25 cellular contexts compared by ENCODE assay signal in genomic region chr7:91503934-91504575, GRCh38.
DNase-seq lines count a peak whose midpoint lies in the region; ATAC-seq, FAIRE-seq and TF ChIP-seq lines count a peak whose summit lies in the region.
"Had no signal": no experiment of that assay in that cellular context is flagged by ENCODE, and none has a peak within 500 bp of the region (broad histone marks: within the 10 kb centered on the region; RNA-seq: fewer than 3 reads in every experiment).

No MANE protein-coding gene starts in this region.

- peak overlapping the region in 1 of 4 donors; percentile 4 for H3K27ac ChIP-seq in body of pancreas
- H3K27ac ChIP-seq: dorsolateral prefrontal cortex, tibial artery had no signal

- no peaks in the 10 kb centered on the region for H3K36me3 ChIP-seq in body of pancreas (replicated peaks in 1 of 2; ENCODE audit: insufficient read depth in 1 of 2, low read depth in 2 of 2)
- H3K36me3 ChIP-seq: tibial artery had no signal

- intact Hi-C loops in body of pancreas (cut with DNase I): no loop called here

- H3K9me3 ChIP-seq in body of pancreas: no peaks in the 10 kb centered on the region

- FAIRE-seq in urothelium cell line (lab: Jason Lieb, UNC): no peak
- FAIRE-seq: D721Med, HepG2 had no signal

- H3K4me3 ChIP-seq in body of pancreas: no peak overlapping the region
- H3K4me3 ChIP-seq: dorsolateral prefrontal cortex, tibial artery had no signal

- no peak for TF ChIP-seq POLR2A in body of pancreas (IDR thresholded peaks at IDR 0.05)

- 37 to 38% methylated on average over 4 of the region's 4 CpGs for WGBS in body of pancreas, 2 donors

- peak; percentile 91 for ATAC-seq in body of pancreas
- ATAC-seq: activated CD8-positive, alpha-beta memory T cell treated with anti-CD3 and anti-CD28 coated beads, Interleukin-2, amount 10 ng/mL, durations not matched to agents 7 days and 5 days; activated T-cell treated with anti-CD3 and anti-CD28 coated beads, Interleukin-2, amount 50 U/mL, for 72 hours; HepG2; stimulated activated naive CD8-positive, alpha-beta T cell treated with anti-CD3 and anti-CD28 coated beads, Interleukin-15, amount 100 ng/mL, for 72 hours had no signal

- no peak for TF ChIP-seq CTCF in body of pancreas (IDR thresholded peaks at IDR 0.05)

- H3K4me1 ChIP-seq in body of pancreas: peaks cover 10% of the 10 kb centered on the region
- H3K4me1 ChIP-seq: tibial artery had no signal

- H3K27me3 ChIP-seq in body of pancreas: no peaks in the 10 kb centered on the region
- H3K27me3 ChIP-seq: dorsolateral prefrontal cortex, tibial artery had no signal

- DNase-seq in GF-D8 (lab: John Stamatoyannopoulos, UW): peak; percentile 29
- DNase-seq in NCI-H2029 treated with DMSO at 0.1 percent for 48 hours (lab: John Stamatoyannopoulos, UW): peak; percentile 80
- peak in 2 of 4 donors; percentile 25 to 26 for DNase-seq in body of pancreas
- peak; percentile 8 to 15 for DNase-seq in lung microvascular endothelial cell (ENCODE audit: low read depth in 2 of 2)
- DNase-seq in germinal center (ENCODE audit: low spot score): no peak
- DNase-seq in urothelium cell line (ENCODE audit: low spot score): no peak
- DNase-seq in hypothalamus (lab: John Stamatoyannopoulos, UW): no peak
- DNase-seq: activated CD4-positive, alpha-beta T cell treated with anti-CD3 and anti-CD28 coated beads, Interleukin-2, amount 10 ng/mL, durations not matched to agents 7 days and 5 days; activated CD8-positive, alpha-beta memory T cell treated with anti-CD3 and anti-CD28 coated beads, Interleukin-2, amount 10 ng/mL, durations not matched to agents 7 days and 5 days; activated naive CD4-positive, alpha-beta T cell treated with anti-CD3 and anti-CD28 coated beads for 36 hours; activated T-cell treated with anti-CD3 and anti-CD28 coated beads, Interleukin-2, amount 50 U/mL, for 72 hours; amniotic stem cell; central memory CD4-positive, alpha-beta T cell; dorsolateral prefrontal cortex; HCEC 1CT; Kasumi-1; left cardiac atrium; mesenchymal stem cell; NCI-H1105; occipital lobe; stimulated activated CD4-positive, alpha-beta T cell treated with anti-CD3 and anti-CD28 coated beads, Interleukin-15, amount 100 ng/mL, for 24 hours; stimulated activated naive CD8-positive, alpha-beta T cell treated with anti-CD3 and anti-CD28 coated beads, Interleukin-15, amount 100 ng/mL, for 72 hours; tibial artery had no signal

Comparison
In these comparisons a context has a peak if more than half of its experiments do, and no peak if none do; other contexts are left out.
1. DNase-seq: peak in GF-D8 (single experiment), NCI-H2029 treated with DMSO at 0.1 percent for 48 hours (single experiment) and lung microvascular endothelial cell (2 of 2); none in germinal center (single experiment), urothelium cell line (single experiment) and hypothalamus (0 of 51).